8 cellular contexts compared by ENCODE assay signal in genomic region chr2:230925443-230925878, GRCh38. TPM values are rescaled to one million over a fixed set of nuclear protein-coding genes. Genes with fewer than 3 reads are reported as not detected.
DNase-seq lines count a peak whose midpoint lies in the region; ATAC-seq lines count a peak whose summit lies in the region.

No MANE protein-coding gene starts in this region.

- H3K27ac Mint-ChIP-seq in activated naive CD8-positive, alpha-beta T cell treated with anti-CD3 and anti-CD28 coated beads, Interleukin-2, amount 50 U/mL, for 24 hours, result peak overlapping the region; percentile 96

- no peaks in the 10 kb centered on the region for H3K79me1 ChIP-seq in mesenchymal stem cell (replicated peaks; ENCODE audit: low read length, poor library complexity, severe bottlenecking)

- no peak overlapping the region for H3K4ac ChIP-seq in mesenchymal stem cell (ENCODE audit: low read depth in 1 of 2, low read length in 2 of 2)

- no peaks in the 10 kb centered on the region for H3K4me1 ChIP-seq in mesenchymal stem cell (ENCODE audit: control insufficient read depth, insufficient read depth, low read depth, low read length)

- H4K91ac ChIP-seq in mesenchymal stem cell (ENCODE audit: low read length), result no peak overlapping the region

- WGBS in mesenchymal stem cell, result 85% methylated on average over 9 of the region's 9 CpGs

- no peak overlapping the region for H3K27ac ChIP-seq in mesenchymal stem cell (ENCODE audit: low read length, poor library complexity, severe bottlenecking)

- no peak overlapping the region for H3K4me2 ChIP-seq in mesenchymal stem cell (ENCODE audit: low read length, poor library complexity, severe bottlenecking)

- no peak overlapping the region for H3K23ac ChIP-seq in mesenchymal stem cell (ENCODE audit: low read length in 2 of 2)

- peak overlapping the region; percentile 76 for H3K4me3 Mint-ChIP-seq in activated naive CD8-positive, alpha-beta T cell treated with anti-CD3 and anti-CD28 coated beads, Interleukin-2, amount 50 U/mL, for 24 hours

- H2BK120ac ChIP-seq in mesenchymal stem cell (ENCODE audit: low read depth, low read length), result no peak overlapping the region

- H4K8ac ChIP-seq in mesenchymal stem cell (ENCODE audit: low read length), result no peak overlapping the region

- DNase-seq in activated naive CD8-positive, alpha-beta T cell treated with anti-CD3 and anti-CD28 coated beads, Interleukin-2, amount 50 U/mL, for 24 hours, result peak; percentile 53
- no peak for DNase-seq in medulla oblongata (ENCODE audit: extremely low spot score)
- no peak for DNase-seq in NCI-H1694 (lab: John Stamatoyannopoulos, UW)
- DNase-seq in middle frontal gyrus (ENCODE audit: extremely low spot score, low spot score), result no peak
- DNase-seq in mesenchymal stem cell, result no peak

- no peaks in the 10 kb centered on the region for H3K9me3 Mint-ChIP-seq in activated naive CD8-positive, alpha-beta T cell treated with anti-CD3 and anti-CD28 coated beads, Interleukin-2, amount 50 U/mL, for 24 hours

- peaks cover 50 to 54% of the 10 kb centered on the region in 2 experiments for H3K27me3 ChIP-seq in mesenchymal stem cell (ENCODE audit: control insufficient read depth in 1 of 2, insufficient read depth in 1 of 2, low read length in 2 of 2)

- no peaks in the 10 kb centered on the region for H3K36me3 ChIP-seq in mesenchymal stem cell (ENCODE audit: control insufficient read depth in 1 of 2, insufficient read depth in 2 of 2, low read depth in 1 of 2, low read length in 2 of 2)

- H2BK15ac ChIP-seq in mesenchymal stem cell (ENCODE audit: low read depth, poor library complexity, severe bottlenecking), result no peak overlapping the region

- H2BK12ac ChIP-seq in mesenchymal stem cell (ENCODE audit: low read length in 2 of 2), result no peak overlapping the region

- H3K4me3 ChIP-seq in GM08714 (ENCODE audit: low read length) (peak overlapping the region; percentile 49; the same call in 1 of the 2 replicates), mesenchymal stem cell (ENCODE audit: insufficient read depth in 1 of 2, low read depth in 1 of 2, low read length in 2 of 2) (no peak overlapping the region)

- H3K9ac ChIP-seq in mesenchymal stem cell (ENCODE audit: low read length), result no peak overlapping the region

- H2AK5ac ChIP-seq in mesenchymal stem cell (ENCODE audit: low read length, severe bottlenecking), result no peak overlapping the region

- no peak overlapping the region for H2AFZ ChIP-seq in mesenchymal stem cell (ENCODE audit: low read depth, low read length)

- no peak overlapping the region for H3K18ac ChIP-seq in mesenchymal stem cell (ENCODE audit: low read depth in 1 of 2, low read length in 2 of 2)

- H3K14ac ChIP-seq in mesenchymal stem cell (ENCODE audit: low read length in 2 of 2), result no peak overlapping the region

- ATAC-seq in GM19463 (IDR thresholded peaks at IDR 0.05; ENCODE audit: unreplicated experiment), result peak; percentile 20
- peak; percentile 25 for ATAC-seq in HG03439 (IDR thresholded peaks at IDR 0.05; ENCODE audit: unreplicated experiment)
- peak; percentile 31 for ATAC-seq in activated naive CD8-positive, alpha-beta T cell treated with anti-CD3 and anti-CD28 coated beads, Interleukin-2, amount 50 U/mL, for 24 hours

- no peaks in the 10 kb centered on the region for H3K36me3 Mint-ChIP-seq in activated naive CD8-positive, alpha-beta T cell treated with anti-CD3 and anti-CD28 coated beads, Interleukin-2, amount 50 U/mL, for 24 hours (ENCODE audit: low read depth)

- H2BK5ac ChIP-seq in mesenchymal stem cell (ENCODE audit: low read depth, low read length, poor library complexity, severe bottlenecking), result no peak overlapping the region

- H3K27me3 Mint-ChIP-seq in activated naive CD8-positive, alpha-beta T cell treated with anti-CD3 and anti-CD28 coated beads, Interleukin-2, amount 50 U/mL, for 24 hours, result peaks cover 2% of the 10 kb centered on the region

- no peaks in the 10 kb centered on the region for H3K9me3 ChIP-seq in mesenchymal stem cell (ENCODE audit: control insufficient read depth, low read length)

- H3K4me1 Mint-ChIP-seq in activated naive CD8-positive, alpha-beta T cell treated with anti-CD3 and anti-CD28 coated beads, Interleukin-2, amount 50 U/mL, for 24 hours, result peaks cover 72% of the 10 kb centered on the region

RNA-seq across cellular contexts. Expression of gene GPR55, which starts 0.4 kb away (rescaled TPM):
- not detected for polyA plus RNA-seq in mesenchymal stem cell (2013, experiment 1 of 2)
- 0.01 TPM for polyA plus RNA-seq in mesenchymal stem cell (2013, experiment 2 of 2)
